In the genomic region with DNA sequence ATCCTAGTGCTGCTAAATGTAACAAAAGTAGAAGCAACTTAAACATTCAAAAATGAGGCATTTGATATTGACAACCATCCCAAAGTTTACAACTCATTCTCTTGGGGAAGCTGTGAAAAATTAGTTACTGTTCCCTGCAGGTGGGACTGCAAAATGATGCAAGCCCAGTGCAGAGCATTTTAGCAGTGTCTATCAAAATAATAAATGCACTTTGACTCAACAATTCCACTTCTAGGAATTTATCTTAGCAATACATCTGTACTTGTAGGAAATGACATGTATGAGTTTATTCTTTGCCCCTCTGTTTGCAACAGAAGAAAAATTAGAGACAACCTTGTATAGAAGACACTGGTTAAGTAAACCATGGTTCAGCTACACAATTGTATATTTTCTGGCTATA, we compare ENCODE assay signal across 1 cellular context.
TF ChIP-seq lines count a peak whose summit lies in the region.

No MANE protein-coding gene starts in this region.

TF ChIP-seq in K562, 482 proteins besides CTCF, POLR2A, EP300 and RAD21 (continued from another document and continues in another):
- TF ChIP-seq, protein P1, sequence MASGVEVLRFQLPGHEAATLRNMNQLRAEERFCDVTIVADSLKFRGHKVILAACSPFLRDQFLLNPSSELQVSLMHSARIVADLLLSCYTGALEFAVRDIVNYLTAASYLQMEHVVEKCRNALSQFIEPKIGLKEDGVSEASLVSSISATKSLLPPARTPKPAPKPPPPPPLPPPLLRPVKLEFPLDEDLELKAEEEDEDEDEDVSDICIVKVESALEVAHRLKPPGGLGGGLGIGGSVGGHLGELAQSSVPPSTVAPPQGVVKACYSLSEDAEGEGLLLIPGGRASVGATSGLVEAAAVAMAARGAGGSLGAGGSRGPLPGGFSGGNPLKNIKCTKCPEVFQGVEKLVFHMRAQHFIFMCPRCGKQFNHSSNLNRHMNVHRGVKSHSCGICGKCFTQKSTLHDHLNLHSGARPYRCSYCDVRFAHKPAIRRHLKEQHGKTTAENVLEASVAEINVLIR (CRISPR knock-in tag; IDR thresholded peaks at IDR 0.05): no peak
- TF ChIP-seq, protein P2, sequence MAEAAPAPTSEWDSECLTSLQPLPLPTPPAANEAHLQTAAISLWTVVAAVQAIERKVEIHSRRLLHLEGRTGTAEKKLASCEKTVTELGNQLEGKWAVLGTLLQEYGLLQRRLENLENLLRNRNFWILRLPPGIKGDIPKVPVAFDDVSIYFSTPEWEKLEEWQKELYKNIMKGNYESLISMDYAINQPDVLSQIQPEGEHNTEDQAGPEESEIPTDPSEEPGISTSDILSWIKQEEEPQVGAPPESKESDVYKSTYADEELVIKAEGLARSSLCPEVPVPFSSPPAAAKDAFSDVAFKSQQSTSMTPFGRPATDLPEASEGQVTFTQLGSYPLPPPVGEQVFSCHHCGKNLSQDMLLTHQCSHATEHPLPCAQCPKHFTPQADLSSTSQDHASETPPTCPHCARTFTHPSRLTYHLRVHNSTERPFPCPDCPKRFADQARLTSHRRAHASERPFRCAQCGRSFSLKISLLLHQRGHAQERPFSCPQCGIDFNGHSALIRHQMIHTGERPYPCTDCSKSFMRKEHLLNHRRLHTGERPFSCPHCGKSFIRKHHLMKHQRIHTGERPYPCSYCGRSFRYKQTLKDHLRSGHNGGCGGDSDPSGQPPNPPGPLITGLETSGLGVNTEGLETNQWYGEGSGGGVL (CRISPR knock-in tag; IDR thresholded peaks at IDR 0.05): no peak
- TF ChIP-seq DIDO1 (tag; IDR thresholded peaks at IDR 0.05; ENCODE audit: low read depth) (no peak), EP400 (IDR thresholded peaks at IDR 0.05) (no peak), MTA2 (IDR thresholded peaks at IDR 0.05; ENCODE audit: low read depth) (peak; percentile 32; the same call in 1 of the 2 replicates), SRF (CRISPR knock-in tag; IDR thresholded peaks at IDR 0.05) (no peak), ETV6 (IDR thresholded peaks at IDR 0.05; ENCODE audit: borderline replicate concordance in 1 of 2, low read depth in 2 of 2, low read length in 1 of 2) (no peak), ETV6 (CRISPR knock-in tag; IDR thresholded peaks at IDR 0.05; ENCODE audit: borderline replicate concordance) (no peak), FOXA3 (CRISPR knock-in tag; conservative IDR thresholded peaks at IDR 0.05 in 1 of 2, IDR thresholded peaks at IDR 0.05 in 1 of 2) (no peak), ZKSCAN1 (IDR thresholded peaks at IDR 0.05; ENCODE audit: low read depth, low read length) (no peak), ZNF584 (CRISPR knock-in tag; IDR thresholded peaks at IDR 0.05; ENCODE audit: low read depth) (no peak), XRCC3 (IDR thresholded peaks at IDR 0.05) (no peak), ZNF174 (CRISPR knock-in tag; IDR thresholded peaks at IDR 0.05) (no peak), HNRNPLL (IDR thresholded peaks at IDR 0.05; ENCODE audit: low read depth, low read length, poor library complexity, severe bottlenecking) (no peak), DACH1 (IDR thresholded peaks at IDR 0.05; ENCODE audit: partially characterized antibody) (no peak), ZNF384 (IDR thresholded peaks at IDR 0.05; ENCODE audit: low read depth, low read length) (no peak), WHSC1 (IDR thresholded peaks at IDR 0.05; ENCODE audit: low read length) (no peak), FOSL1 (tag; conservative IDR thresholded peaks at IDR 0.05) (peak; percentile 75), SNRNP70 (optimal IDR thresholded peaks at IDR 0.05; ENCODE audit: low read depth, low read length) (no peak), NFYB (IDR thresholded peaks at IDR 0.05; ENCODE audit: extremely low read depth, insufficient read length) (no peak), PTRF (tag; IDR thresholded peaks at IDR 0.05) (no peak), GABPB2 (CRISPR knock-in tag; conservative IDR thresholded peaks at IDR 0.05) (no peak), SMARCE1 (IDR thresholded peaks at IDR 0.05) (peak; percentile 67; the same call in 1 of the 2 replicates), SMARCC2 (IDR thresholded peaks at IDR 0.05; ENCODE audit: low read depth) (peak; percentile 58; the same call in 1 of the 2 replicates), ELF2 (CRISPR knock-in tag; IDR thresholded peaks at IDR 0.05) (no peak)
- TF ChIP-seq, protein P3, sequence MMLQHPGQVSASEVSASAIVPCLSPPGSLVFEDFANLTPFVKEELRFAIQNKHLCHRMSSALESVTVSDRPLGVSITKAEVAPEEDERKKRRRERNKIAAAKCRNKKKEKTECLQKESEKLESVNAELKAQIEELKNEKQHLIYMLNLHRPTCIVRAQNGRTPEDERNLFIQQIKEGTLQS (IDR thresholded peaks at IDR 0.05): peak; percentile 88
- TF ChIP-seq, protein P3 (CRISPR knock-in tag; conservative IDR thresholded peaks at IDR 0.05): no peak
- TF ChIP-seq, protein P4, sequence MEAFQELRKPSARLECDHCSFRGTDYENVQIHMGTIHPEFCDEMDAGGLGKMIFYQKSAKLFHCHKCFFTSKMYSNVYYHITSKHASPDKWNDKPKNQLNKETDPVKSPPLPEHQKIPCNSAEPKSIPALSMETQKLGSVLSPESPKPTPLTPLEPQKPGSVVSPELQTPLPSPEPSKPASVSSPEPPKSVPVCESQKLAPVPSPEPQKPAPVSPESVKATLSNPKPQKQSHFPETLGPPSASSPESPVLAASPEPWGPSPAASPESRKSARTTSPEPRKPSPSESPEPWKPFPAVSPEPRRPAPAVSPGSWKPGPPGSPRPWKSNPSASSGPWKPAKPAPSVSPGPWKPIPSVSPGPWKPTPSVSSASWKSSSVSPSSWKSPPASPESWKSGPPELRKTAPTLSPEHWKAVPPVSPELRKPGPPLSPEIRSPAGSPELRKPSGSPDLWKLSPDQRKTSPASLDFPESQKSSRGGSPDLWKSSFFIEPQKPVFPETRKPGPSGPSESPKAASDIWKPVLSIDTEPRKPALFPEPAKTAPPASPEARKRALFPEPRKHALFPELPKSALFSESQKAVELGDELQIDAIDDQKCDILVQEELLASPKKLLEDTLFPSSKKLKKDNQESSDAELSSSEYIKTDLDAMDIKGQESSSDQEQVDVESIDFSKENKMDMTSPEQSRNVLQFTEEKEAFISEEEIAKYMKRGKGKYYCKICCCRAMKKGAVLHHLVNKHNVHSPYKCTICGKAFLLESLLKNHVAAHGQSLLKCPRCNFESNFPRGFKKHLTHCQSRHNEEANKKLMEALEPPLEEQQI (IDR thresholded peaks at IDR 0.05): no peak
- TF ChIP-seq, protein P5, sequence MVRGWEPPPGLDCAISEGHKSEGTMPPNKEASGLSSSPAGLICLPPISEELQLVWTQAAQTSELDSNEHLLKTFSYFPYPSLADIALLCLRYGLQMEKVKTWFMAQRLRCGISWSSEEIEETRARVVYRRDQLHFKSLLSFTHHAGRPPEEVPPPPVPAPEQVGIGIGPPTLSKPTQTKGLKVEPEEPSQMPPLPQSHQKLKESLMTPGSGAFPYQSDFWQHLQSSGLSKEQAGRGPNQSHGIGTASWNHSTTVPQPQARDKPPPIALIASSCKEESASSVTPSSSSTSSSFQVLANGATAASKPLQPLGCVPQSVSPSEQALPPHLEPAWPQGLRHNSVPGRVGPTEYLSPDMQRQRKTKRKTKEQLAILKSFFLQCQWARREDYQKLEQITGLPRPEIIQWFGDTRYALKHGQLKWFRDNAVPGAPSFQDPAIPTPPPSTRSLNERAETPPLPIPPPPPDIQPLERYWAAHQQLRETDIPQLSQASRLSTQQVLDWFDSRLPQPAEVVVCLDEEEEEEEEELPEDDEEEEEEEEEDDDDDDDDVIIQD (CRISPR knock-in tag; IDR thresholded peaks at IDR 0.05): no peak
- TF ChIP-seq, protein P6, sequence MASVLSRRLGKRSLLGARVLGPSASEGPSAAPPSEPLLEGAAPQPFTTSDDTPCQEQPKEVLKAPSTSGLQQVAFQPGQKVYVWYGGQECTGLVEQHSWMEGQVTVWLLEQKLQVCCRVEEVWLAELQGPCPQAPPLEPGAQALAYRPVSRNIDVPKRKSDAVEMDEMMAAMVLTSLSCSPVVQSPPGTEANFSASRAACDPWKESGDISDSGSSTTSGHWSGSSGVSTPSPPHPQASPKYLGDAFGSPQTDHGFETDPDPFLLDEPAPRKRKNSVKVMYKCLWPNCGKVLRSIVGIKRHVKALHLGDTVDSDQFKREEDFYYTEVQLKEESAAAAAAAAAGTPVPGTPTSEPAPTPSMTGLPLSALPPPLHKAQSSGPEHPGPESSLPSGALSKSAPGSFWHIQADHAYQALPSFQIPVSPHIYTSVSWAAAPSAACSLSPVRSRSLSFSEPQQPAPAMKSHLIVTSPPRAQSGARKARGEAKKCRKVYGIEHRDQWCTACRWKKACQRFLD (CRISPR knock-in tag; IDR thresholded peaks at IDR 0.05): no peak
- TF ChIP-seq, protein P7, sequence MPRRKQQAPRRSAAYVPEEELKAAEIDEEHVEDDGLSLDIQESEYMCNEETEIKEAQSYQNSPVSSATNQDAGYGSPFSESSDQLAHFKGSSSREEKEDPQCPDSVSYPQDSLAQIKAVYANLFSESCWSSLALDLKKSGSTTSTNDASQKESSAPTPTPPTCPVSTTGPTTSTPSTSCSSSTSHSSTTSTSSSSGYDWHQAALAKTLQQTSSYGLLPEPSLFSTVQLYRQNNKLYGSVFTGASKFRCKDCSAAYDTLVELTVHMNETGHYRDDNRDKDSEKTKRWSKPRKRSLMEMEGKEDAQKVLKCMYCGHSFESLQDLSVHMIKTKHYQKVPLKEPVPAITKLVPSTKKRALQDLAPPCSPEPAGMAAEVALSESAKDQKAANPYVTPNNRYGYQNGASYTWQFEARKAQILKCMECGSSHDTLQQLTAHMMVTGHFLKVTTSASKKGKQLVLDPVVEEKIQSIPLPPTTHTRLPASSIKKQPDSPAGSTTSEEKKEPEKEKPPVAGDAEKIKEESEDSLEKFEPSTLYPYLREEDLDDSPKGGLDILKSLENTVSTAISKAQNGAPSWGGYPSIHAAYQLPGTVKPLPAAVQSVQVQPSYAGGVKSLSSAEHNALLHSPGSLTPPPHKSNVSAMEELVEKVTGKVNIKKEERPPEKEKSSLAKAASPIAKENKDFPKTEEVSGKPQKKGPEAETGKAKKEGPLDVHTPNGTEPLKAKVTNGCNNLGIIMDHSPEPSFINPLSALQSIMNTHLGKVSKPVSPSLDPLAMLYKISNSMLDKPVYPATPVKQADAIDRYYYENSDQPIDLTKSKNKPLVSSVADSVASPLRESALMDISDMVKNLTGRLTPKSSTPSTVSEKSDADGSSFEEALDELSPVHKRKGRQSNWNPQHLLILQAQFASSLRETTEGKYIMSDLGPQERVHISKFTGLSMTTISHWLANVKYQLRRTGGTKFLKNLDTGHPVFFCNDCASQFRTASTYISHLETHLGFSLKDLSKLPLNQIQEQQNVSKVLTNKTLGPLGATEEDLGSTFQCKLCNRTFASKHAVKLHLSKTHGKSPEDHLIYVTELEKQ (CRISPR knock-in tag; IDR thresholded peaks at IDR 0.05): no peak
- TF ChIP-seq, protein P8, sequence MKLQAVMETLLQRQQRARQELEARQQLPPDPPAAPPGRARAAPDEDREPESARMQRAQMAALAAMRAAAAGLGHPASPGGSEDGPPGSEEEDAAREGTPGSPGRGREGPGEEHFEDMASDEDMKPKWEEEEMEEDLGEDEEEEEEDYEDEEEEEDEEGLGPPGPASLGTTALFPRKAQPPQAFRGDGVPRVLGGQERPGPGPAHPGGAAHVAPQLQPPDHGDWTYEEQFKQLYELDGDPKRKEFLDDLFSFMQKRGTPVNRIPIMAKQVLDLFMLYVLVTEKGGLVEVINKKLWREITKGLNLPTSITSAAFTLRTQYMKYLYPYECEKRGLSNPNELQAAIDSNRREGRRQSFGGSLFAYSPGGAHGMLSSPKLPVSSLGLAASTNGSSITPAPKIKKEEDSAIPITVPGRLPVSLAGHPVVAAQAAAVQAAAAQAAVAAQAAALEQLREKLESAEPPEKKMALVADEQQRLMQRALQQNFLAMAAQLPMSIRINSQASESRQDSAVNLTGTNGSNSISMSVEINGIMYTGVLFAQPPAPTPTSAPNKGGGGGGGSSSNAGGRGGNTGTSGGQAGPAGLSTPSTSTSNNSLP (IDR thresholded peaks at IDR 0.05; ENCODE audit: borderline replicate concordance, low read depth, low read length): 0 out of 2 replicates have a peak, but pooled peaks have one; percentile 30
- TF ChIP-seq, protein P9, sequence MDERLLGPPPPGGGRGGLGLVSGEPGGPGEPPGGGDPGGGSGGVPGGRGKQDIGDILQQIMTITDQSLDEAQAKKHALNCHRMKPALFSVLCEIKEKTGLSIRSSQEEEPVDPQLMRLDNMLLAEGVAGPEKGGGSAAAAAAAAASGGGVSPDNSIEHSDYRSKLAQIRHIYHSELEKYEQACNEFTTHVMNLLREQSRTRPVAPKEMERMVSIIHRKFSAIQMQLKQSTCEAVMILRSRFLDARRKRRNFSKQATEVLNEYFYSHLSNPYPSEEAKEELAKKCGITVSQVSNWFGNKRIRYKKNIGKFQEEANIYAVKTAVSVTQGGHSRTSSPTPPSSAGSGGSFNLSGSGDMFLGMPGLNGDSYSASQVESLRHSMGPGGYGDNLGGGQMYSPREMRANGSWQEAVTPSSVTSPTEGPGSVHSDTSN (CRISPR knock-in tag; IDR thresholded peaks at IDR 0.05; ENCODE audit: low read depth): no peak
- TF ChIP-seq, protein P9 (tag; conservative IDR thresholded peaks at IDR 0.05; ENCODE audit: low read depth): peak; percentile 74
- TF ChIP-seq, protein P10, sequence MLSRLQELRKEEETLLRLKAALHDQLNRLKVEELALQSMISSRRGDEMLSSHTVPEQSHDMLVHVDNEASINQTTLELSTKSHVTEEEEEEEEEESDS (CRISPR knock-in tag; IDR thresholded peaks at IDR 0.05): no peak
- TF ChIP-seq, protein P11, sequence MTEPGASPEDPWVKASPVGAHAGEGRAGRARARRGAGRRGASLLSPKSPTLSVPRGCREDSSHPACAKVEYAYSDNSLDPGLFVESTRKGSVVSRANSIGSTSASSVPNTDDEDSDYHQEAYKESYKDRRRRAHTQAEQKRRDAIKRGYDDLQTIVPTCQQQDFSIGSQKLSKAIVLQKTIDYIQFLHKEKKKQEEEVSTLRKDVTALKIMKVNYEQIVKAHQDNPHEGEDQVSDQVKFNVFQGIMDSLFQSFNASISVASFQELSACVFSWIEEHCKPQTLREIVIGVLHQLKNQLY (CRISPR knock-in tag; conservative IDR thresholded peaks at IDR 0.05): no peak
- TF ChIP-seq, protein P12, sequence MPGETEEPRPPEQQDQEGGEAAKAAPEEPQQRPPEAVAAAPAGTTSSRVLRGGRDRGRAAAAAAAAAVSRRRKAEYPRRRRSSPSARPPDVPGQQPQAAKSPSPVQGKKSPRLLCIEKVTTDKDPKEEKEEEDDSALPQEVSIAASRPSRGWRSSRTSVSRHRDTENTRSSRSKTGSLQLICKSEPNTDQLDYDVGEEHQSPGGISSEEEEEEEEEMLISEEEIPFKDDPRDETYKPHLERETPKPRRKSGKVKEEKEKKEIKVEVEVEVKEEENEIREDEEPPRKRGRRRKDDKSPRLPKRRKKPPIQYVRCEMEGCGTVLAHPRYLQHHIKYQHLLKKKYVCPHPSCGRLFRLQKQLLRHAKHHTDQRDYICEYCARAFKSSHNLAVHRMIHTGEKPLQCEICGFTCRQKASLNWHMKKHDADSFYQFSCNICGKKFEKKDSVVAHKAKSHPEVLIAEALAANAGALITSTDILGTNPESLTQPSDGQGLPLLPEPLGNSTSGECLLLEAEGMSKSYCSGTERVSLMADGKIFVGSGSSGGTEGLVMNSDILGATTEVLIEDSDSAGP (CRISPR knock-in tag; IDR thresholded peaks at IDR 0.05): no peak
